ENCODE assay signal across 8 cellular contexts in the genomic region with DNA sequence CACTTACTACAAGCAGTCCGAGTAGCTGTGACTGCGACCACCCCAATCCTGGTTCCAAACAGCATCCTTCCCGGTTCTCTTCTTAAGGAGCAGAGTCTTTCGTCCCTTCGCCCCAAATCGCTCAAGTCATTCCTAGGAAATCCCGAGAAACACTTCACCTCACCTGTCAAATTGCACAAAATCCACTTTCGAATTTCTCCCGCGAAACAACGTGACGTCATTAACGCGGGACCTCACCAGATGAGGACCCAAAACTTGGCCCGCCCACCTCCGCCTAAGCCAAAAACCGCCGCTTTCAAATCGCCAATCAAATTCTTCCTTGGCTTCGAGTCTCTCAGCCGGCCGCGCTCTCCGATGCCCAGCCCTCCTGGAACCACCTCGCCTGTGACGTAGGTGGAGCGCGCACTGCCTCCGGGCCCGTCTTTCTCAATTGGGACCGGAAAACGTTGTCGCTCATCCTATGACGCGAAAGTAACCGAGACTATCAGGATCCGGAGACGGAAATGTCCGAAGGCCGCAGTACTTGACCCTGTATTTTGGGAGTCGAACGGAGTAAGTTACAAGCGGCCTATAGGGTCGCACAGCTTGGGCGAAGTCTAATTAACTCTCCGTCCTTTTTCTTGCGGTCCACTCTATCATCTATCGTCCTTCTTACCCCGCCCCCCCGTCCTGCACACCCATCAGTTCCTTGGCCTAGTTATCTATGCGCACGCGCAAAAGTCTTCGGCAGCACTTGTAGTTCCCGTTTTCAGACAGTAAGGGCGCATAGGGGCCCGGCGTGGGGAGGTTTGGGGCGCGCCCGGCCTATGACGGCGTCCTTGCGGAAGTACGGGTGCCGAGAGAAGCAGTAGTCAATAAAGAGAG. TPM values are rescaled to one million over a fixed set of nuclear protein-coding genes. Genes with fewer than 3 reads are reported as not detected.
DNase-seq lines count a peak whose midpoint lies in the region; ATAC-seq, FAIRE-seq and TF ChIP-seq lines count a peak whose summit lies in the region.

TSS of gene LARP7 (plus strand) at position 456 of the 864 bp plus-strand sequence. CDS start 7,527 bp downstream, outside the sequence.
A gene with protein sequence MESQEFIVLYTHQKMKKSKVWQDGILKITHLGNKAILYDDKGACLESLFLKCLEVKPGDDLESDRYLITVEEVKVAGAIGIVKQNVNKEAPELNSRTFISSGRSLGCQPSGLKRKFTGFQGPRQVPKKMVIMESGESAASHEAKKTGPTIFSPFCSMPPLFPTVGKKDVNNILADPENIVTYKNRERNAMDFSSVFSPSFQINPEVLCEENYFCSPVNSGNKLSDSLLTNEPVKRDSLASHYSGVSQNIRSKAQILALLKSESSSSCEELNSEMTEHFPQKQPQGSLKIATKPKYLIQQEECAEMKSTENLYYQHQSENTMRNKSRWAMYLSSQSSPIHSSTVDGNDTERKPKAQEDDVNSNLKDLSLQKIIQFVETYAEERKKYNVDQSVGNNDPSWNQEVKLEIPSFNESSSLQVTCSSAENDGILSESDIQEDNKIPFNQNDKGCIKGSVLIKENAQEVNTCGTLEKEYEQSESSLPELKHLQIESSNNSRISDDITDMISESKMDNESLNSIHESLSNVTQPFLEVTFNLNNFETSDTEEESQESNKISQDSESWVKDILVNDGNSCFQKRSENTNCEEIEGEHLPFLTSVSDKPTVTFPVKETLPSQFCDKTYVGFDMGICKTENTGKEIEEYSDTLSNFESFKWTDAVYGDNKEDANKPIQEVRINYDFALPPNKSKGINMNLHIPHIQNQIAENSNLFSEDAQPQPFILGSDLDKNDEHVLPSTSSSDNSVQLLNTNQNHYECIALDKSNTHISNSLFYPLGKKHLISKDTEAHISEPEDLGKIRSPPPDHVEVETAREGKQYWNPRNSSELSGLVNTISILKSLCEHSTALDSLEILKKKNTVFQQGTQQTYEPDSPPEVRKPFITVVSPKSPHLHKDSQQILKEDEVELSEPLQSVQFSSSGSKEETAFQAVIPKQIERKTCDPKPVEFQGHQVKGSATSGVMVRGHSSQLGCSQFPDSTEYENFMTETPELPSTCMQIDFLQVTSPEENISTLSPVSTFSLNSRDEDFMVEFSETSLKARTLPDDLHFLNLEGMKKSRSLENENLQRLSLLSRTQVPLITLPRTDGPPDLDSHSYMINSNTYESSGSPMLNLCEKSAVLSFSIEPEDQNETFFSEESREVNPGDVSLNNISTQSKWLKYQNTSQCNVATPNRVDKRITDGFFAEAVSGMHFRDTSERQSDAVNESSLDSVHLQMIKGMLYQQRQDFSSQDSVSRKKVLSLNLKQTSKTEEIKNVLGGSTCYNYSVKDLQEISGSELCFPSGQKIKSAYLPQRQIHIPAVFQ (N-terminal part only) (minus strand): TSS at position 222 of the 864 bp plus-strand sequence. CDS start 3,733 bp downstream, outside the sequence.

- H3K36me3 Mint-ChIP-seq in activated CD8-positive, alpha-beta memory T cell treated with anti-CD3 and anti-CD28 coated beads, Interleukin-2, amount 10 ng/mL, durations not matched to agents 7 days and 5 days = peaks cover 15% of the 10 kb centered on the region
- peaks cover 16% of the 10 kb centered on the region for H3K36me3 Mint-ChIP-seq in endodermal cell (ENCODE audit: low read depth)

- no peak within 1 kb of the TSS for H3K4me3 Mint-ChIP-seq in activated CD8-positive, alpha-beta memory T cell treated with anti-CD3 and anti-CD28 coated beads, Interleukin-2, amount 10 ng/mL, durations not matched to agents 7 days and 5 days
- no peak within 1 kb of the TSS for H3K4me3 Mint-ChIP-seq in endodermal cell

- CTCF ChIA-PET in activated CD8-positive, alpha-beta memory T cell treated with anti-CD3 and anti-CD28 coated beads, Interleukin-2, amount 10 ng/mL, durations not matched to agents 7 days and 5 days (lab: Charles Lee) = interaction anchor here (0.7 to 6.8 kb wide), 8 partner anchors 9 to 351 kb away, joined by 3 to 57 read pairs (median 4); partner anchors contain the start of genes NEUROG2 and TIFA

- H3K9me3 ChIP-seq in endodermal cell (ENCODE audit: control insufficient read depth, low read length) = no peaks in the 10 kb centered on the region

- in situ Hi-C loops in Caki2 (cut with HindIII; ENCODE audit: low pct_unique_long_range_greater_than_20kb, low sequenced_read_pairs) = no loop called here

- peak within 1 kb of the TSS; percentile 93 for H3K27ac ChIP-seq in endodermal cell (ENCODE audit: low read depth, low read length)

- DNase-seq in Caki2 (ENCODE audit: low read depth) = peak; percentile 98
- DNase-seq in HTR-8/SVneo (ENCODE audit: insufficient read length, low spot score) = peak; percentile 93
- peak; percentile 97 for DNase-seq in NOMO-1 treated with dmso at 0.1 percent for 144 hours (lab: John Stamatoyannopoulos, UW; ENCODE audit: unreplicated experiment)
- DNase-seq in activated CD8-positive, alpha-beta memory T cell treated with anti-CD3 and anti-CD28 coated beads, Interleukin-2, amount 10 ng/mL, durations not matched to agents 7 days and 5 days = peak; percentile 99
- peak; percentile 99 for DNase-seq in endodermal cell
- peak; percentile 99 for DNase-seq in mesenteric fat pad (ENCODE audit: low spot score)
- peak; percentile 89 for DNase-seq in stimulated activated CD8-positive, alpha-beta memory T cell treated with anti-CD3 and anti-CD28 coated beads, Interleukin-15, amount 100 ng/mL, for 24 hours (ENCODE audit: low read depth)

- no peaks in the 10 kb centered on the region for H3K27me3 ChIP-seq in endodermal cell (ENCODE audit: control insufficient read depth, insufficient read depth, low read length, poor library complexity, severe bottlenecking)

- H3K27ac Mint-ChIP-seq in activated CD8-positive, alpha-beta memory T cell treated with anti-CD3 and anti-CD28 coated beads, Interleukin-2, amount 10 ng/mL, durations not matched to agents 7 days and 5 days = no peak within 1 kb of the TSS
- no peak within 1 kb of the TSS for H3K27ac Mint-ChIP-seq in endodermal cell

- H3K9ac ChIP-seq in endodermal cell (ENCODE audit: extremely low read depth, low read length, poor library complexity, severe bottlenecking) = peak within 1 kb of the TSS; percentile 92

- peak; percentile 84 for ATAC-seq in GM21367 (IDR thresholded peaks at IDR 0.05; ENCODE audit: unreplicated experiment)
- peak; percentile 93 for ATAC-seq in activated CD8-positive, alpha-beta memory T cell treated with anti-CD3 and anti-CD28 coated beads, Interleukin-2, amount 10 ng/mL, durations not matched to agents 7 days and 5 days

- TF ChIP-seq CTCF in endodermal cell (conservative IDR thresholded peaks at IDR 0.05) = peak; percentile 87

- H3K4me3 ChIP-seq in endodermal cell (ENCODE audit: low read length) = peak within 1 kb of the TSS; percentile 100

- H3K9me3 Mint-ChIP-seq in activated CD8-positive, alpha-beta memory T cell treated with anti-CD3 and anti-CD28 coated beads, Interleukin-2, amount 10 ng/mL, durations not matched to agents 7 days and 5 days (ENCODE audit: low read depth) = no peaks in the 10 kb centered on the region
- no peaks in the 10 kb centered on the region for H3K9me3 Mint-ChIP-seq in endodermal cell

- H3K4me1 Mint-ChIP-seq in activated CD8-positive, alpha-beta memory T cell treated with anti-CD3 and anti-CD28 coated beads, Interleukin-2, amount 10 ng/mL, durations not matched to agents 7 days and 5 days = peaks cover 41% of the 10 kb centered on the region
- H3K4me1 Mint-ChIP-seq in endodermal cell = peaks cover 18% of the 10 kb centered on the region

- no peaks in the 10 kb centered on the region for H3K27me3 Mint-ChIP-seq in activated CD8-positive, alpha-beta memory T cell treated with anti-CD3 and anti-CD28 coated beads, Interleukin-2, amount 10 ng/mL, durations not matched to agents 7 days and 5 days
- H3K27me3 Mint-ChIP-seq in endodermal cell (ENCODE audit: insufficient read depth) = no peaks in the 10 kb centered on the region

- FAIRE-seq in HTR-8/SVneo (lab: Jason Lieb, UNC) = peak; percentile 97

- H3K36me3 ChIP-seq in endodermal cell (ENCODE audit: control insufficient read depth, insufficient read depth, low read length) = peaks cover 9% of the 10 kb centered on the region

- 0% methylated on average over 51 to 66 of the region's 66 CpGs for WGBS in endodermal cell (ENCODE audit: insufficient coverage in 1 of 2, insufficient read length in 1 of 2), 2 experiments

- H3K4me1 ChIP-seq in endodermal cell (ENCODE audit: control insufficient read depth, insufficient read depth, low read length) = peaks cover 5% of the 10 kb centered on the region

RNA-seq across cellular contexts. Expression of gene LARP7, which starts in this region (rescaled TPM):
- 14.2 and 27.2 TPM in 2 replicates for total RNA-seq in Caki2 (2014; rRNA removed; shearing (Covaris generic); ENCODE audit: low replicate concordance)
- 10 to 100 TPM; 53.3 to 53.6 TPM for total RNA-seq in activated CD8-positive, alpha-beta memory T cell treated with anti-CD3 and anti-CD28 coated beads, Interleukin-2, amount 10 ng/mL, durations not matched to agents 7 days and 5 days
- total RNA-seq in endodermal cell = 10 to 100 TPM; 36.1 to 52.0 TPM
- 54.4 TPM for polyA plus RNA-seq in endodermal cell (2013, experiment 1 of 2)
- 63.8 TPM for polyA plus RNA-seq in endodermal cell (2013, experiment 2 of 2)
- total RNA-seq in mesenteric fat pad = 36.0 TPM

RNA-seq across cellular contexts. Expression of the second gene that starts in this region (rescaled TPM):
- 3.6 and 5.4 TPM in 2 replicates for total RNA-seq in Caki2 (2014; rRNA removed; shearing (Covaris generic); ENCODE audit: low replicate concordance)
- total RNA-seq in activated CD8-positive, alpha-beta memory T cell treated with anti-CD3 and anti-CD28 coated beads, Interleukin-2, amount 10 ng/mL, durations not matched to agents 7 days and 5 days = 10 to 100 TPM; 41.8 to 59.5 TPM
- total RNA-seq in endodermal cell = 10 to 100 TPM; 29.1 to 57.3 TPM
- polyA plus RNA-seq in endodermal cell (2013, experiment 1 of 2) = 25.4 TPM
- polyA plus RNA-seq in endodermal cell (2013, experiment 2 of 2) = 22.2 TPM
- total RNA-seq in mesenteric fat pad = 2.2 TPM

Comparison
In these comparisons a context has a peak if more than half of its experiments do, and no peak if none do; other contexts are left out.
1. Peak in every context shown above with its lines: DNase-seq, ATAC-seq, H3K4me3 ChIP-seq and H3K27ac ChIP-seq.